ENCODE assay signal across 1 cellular context in the genomic region with DNA sequence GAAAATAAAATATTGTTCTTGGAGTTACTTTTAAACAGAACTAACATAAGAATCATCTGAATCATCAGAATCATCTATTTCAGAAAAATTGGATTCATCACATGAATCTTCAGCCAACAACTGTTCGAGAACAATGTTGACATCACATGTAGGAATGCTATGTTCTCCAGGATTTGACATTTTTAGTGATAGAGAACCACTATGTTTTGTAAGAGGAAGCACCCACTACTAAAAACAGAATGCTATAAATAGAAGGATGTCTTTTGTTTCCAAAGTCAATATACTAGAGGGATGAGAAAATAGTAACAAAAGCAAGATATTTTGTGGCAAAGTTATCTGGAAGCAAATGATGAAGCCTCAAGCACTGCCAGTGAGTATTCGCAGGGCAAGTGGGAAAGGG.
TF ChIP-seq lines count a peak whose summit lies in the region.

No MANE protein-coding gene starts in this region.

TF ChIP-seq in HepG2, 621 proteins besides CTCF, POLR2A, EP300 and RAD21 (continued from another document):
- TF ChIP-seq, protein P1, sequence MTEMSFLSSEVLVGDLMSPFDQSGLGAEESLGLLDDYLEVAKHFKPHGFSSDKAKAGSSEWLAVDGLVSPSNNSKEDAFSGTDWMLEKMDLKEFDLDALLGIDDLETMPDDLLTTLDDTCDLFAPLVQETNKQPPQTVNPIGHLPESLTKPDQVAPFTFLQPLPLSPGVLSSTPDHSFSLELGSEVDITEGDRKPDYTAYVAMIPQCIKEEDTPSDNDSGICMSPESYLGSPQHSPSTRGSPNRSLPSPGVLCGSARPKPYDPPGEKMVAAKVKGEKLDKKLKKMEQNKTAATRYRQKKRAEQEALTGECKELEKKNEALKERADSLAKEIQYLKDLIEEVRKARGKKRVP (CRISPR knock-in tag; IDR thresholded peaks at IDR 0.05), result no peak
- TF ChIP-seq KLF6 (CRISPR knock-in tag; IDR thresholded peaks at IDR 0.05) (no peak), PITX1 (CRISPR knock-in tag; IDR thresholded peaks at IDR 0.05) (no peak), ZFP41 (CRISPR knock-in tag; IDR thresholded peaks at IDR 0.05; ENCODE audit: borderline replicate concordance) (no peak), NAIF1 (CRISPR knock-in tag; IDR thresholded peaks at IDR 0.05; ENCODE audit: borderline replicate concordance) (no peak), NR1H2 (CRISPR knock-in tag; IDR thresholded peaks at IDR 0.05; ENCODE audit: borderline replicate concordance, low read depth) (no peak), ATRX (CRISPR knock-in tag; IDR thresholded peaks at IDR 0.05; ENCODE audit: borderline replicate concordance) (no peak), NCOA1 (CRISPR knock-in tag; IDR thresholded peaks at IDR 0.05) (no peak), ZNF839 (CRISPR knock-in tag; IDR thresholded peaks at IDR 0.05; ENCODE audit: borderline replicate concordance) (no peak)
